Comparison of ENCODE assay signal across 1 cellular context in the genomic region with DNA sequence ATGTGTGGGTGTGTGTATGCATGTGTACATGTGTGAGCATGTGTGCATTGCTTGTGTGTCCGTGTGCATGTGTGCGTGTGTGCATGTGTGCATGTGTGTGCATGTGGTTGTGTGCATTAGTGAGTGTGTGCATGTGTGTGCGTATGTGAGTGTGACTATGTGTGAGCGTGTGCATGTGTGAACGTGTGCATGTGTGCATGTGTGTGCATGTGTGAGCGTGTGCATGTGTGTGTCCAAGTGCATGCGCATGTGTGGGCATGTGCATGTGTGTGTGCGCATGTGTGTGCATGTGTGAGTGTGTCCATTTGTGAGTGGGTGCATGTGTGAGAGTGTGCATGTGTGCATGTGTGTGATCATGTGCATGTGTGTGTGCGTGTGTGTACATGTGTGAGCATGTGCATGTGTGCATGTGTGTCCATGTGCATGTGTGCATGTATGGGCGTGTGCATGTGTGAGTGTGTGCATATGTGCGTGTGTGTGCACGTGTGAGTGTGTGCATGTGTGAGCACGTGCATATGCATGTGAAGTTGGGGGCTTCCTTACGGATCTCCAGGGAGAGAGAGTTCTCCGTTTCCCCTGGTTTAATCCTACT.
TF ChIP-seq lines count a peak whose summit lies in the region.

No MANE protein-coding gene starts in this region.

TF ChIP-seq in H1, 55 proteins besides CTCF, POLR2A, EP300 and RAD21:
- TF ChIP-seq RXRA (IDR thresholded peaks at IDR 0.05; ENCODE audit: insufficient read depth, low read depth, low read length) (no peak), SIX5 (IDR thresholded peaks at IDR 0.05; ENCODE audit: low read depth, low read length) (no peak), HDAC2 (IDR thresholded peaks at IDR 0.05; ENCODE audit: borderline replicate concordance in 1 of 2, low read depth in 2 of 2, low read length in 2 of 2) (no peak), CBX8 (IDR thresholded peaks at IDR 0.05; ENCODE audit: borderline replicate concordance, low read depth, low read length) (no peak), KDM5A (IDR thresholded peaks at IDR 0.05; ENCODE audit: low read length) (no peak), SAP30 (IDR thresholded peaks at IDR 0.05; ENCODE audit: insufficient read depth, insufficient replicate concordance, low read length) (no peak), BRCA1 (IDR thresholded peaks at IDR 0.05; ENCODE audit: low read depth, low read length) (no peak), GABPA (IDR thresholded peaks at IDR 0.05; ENCODE audit: borderline replicate concordance, insufficient read depth, low read length) (no peak), ZNF274 (IDR thresholded peaks at IDR 0.05; ENCODE audit: borderline replicate concordance, extremely low read depth, low read length) (no peak), ASH2L (IDR thresholded peaks at IDR 0.05; ENCODE audit: low read length) (no peak), KDM1A (IDR thresholded peaks at IDR 0.05; ENCODE audit: borderline replicate concordance, low read length) (no peak)
- TF ChIP-seq, protein P1, sequence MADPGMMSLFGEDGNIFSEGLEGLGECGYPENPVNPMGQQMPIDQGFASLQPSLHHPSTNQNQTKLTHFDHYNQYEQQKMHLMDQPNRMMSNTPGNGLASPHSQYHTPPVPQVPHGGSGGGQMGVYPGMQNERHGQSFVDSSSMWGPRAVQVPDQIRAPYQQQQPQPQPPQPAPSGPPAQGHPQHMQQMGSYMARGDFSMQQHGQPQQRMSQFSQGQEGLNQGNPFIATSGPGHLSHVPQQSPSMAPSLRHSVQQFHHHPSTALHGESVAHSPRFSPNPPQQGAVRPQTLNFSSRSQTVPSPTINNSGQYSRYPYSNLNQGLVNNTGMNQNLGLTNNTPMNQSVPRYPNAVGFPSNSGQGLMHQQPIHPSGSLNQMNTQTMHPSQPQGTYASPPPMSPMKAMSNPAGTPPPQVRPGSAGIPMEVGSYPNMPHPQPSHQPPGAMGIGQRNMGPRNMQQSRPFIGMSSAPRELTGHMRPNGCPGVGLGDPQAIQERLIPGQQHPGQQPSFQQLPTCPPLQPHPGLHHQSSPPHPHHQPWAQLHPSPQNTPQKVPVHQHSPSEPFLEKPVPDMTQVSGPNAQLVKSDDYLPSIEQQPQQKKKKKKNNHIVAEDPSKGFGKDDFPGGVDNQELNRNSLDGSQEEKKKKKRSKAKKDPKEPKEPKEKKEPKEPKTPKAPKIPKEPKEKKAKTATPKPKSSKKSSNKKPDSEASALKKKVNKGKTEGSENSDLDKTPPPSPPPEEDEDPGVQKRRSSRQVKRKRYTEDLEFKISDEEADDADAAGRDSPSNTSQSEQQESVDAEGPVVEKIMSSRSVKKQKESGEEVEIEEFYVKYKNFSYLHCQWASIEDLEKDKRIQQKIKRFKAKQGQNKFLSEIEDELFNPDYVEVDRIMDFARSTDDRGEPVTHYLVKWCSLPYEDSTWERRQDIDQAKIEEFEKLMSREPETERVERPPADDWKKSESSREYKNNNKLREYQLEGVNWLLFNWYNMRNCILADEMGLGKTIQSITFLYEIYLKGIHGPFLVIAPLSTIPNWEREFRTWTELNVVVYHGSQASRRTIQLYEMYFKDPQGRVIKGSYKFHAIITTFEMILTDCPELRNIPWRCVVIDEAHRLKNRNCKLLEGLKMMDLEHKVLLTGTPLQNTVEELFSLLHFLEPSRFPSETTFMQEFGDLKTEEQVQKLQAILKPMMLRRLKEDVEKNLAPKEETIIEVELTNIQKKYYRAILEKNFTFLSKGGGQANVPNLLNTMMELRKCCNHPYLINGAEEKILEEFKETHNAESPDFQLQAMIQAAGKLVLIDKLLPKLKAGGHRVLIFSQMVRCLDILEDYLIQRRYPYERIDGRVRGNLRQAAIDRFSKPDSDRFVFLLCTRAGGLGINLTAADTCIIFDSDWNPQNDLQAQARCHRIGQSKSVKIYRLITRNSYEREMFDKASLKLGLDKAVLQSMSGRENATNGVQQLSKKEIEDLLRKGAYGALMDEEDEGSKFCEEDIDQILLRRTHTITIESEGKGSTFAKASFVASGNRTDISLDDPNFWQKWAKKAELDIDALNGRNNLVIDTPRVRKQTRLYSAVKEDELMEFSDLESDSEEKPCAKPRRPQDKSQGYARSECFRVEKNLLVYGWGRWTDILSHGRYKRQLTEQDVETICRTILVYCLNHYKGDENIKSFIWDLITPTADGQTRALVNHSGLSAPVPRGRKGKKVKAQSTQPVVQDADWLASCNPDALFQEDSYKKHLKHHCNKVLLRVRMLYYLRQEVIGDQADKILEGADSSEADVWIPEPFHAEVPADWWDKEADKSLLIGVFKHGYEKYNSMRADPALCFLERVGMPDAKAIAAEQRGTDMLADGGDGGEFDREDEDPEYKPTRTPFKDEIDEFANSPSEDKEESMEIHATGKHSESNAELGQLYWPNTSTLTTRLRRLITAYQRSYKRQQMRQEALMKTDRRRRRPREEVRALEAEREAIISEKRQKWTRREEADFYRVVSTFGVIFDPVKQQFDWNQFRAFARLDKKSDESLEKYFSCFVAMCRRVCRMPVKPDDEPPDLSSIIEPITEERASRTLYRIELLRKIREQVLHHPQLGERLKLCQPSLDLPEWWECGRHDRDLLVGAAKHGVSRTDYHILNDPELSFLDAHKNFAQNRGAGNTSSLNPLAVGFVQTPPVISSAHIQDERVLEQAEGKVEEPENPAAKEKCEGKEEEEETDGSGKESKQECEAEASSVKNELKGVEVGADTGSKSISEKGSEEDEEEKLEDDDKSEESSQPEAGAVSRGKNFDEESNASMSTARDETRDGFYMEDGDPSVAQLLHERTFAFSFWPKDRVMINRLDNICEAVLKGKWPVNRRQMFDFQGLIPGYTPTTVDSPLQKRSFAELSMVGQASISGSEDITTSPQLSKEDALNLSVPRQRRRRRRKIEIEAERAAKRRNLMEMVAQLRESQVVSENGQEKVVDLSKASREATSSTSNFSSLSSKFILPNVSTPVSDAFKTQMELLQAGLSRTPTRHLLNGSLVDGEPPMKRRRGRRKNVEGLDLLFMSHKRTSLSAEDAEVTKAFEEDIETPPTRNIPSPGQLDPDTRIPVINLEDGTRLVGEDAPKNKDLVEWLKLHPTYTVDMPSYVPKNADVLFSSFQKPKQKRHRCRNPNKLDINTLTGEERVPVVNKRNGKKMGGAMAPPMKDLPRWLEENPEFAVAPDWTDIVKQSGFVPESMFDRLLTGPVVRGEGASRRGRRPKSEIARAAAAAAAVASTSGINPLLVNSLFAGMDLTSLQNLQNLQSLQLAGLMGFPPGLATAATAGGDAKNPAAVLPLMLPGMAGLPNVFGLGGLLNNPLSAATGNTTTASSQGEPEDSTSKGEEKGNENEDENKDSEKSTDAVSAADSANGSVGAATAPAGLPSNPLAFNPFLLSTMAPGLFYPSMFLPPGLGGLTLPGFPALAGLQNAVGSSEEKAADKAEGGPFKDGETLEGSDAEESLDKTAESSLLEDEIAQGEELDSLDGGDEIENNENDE (IDR thresholded peaks at IDR 0.05; ENCODE audit: insufficient replicate concordance, low read length) = no peak
- TF ChIP-seq, protein P2, sequence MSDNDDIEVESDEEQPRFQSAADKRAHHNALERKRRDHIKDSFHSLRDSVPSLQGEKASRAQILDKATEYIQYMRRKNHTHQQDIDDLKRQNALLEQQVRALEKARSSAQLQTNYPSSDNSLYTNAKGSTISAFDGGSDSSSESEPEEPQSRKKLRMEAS (IDR thresholded peaks at IDR 0.05) = no peak
